Comparison of ENCODE assay signal across 19 cellular contexts in the genomic region with DNA sequence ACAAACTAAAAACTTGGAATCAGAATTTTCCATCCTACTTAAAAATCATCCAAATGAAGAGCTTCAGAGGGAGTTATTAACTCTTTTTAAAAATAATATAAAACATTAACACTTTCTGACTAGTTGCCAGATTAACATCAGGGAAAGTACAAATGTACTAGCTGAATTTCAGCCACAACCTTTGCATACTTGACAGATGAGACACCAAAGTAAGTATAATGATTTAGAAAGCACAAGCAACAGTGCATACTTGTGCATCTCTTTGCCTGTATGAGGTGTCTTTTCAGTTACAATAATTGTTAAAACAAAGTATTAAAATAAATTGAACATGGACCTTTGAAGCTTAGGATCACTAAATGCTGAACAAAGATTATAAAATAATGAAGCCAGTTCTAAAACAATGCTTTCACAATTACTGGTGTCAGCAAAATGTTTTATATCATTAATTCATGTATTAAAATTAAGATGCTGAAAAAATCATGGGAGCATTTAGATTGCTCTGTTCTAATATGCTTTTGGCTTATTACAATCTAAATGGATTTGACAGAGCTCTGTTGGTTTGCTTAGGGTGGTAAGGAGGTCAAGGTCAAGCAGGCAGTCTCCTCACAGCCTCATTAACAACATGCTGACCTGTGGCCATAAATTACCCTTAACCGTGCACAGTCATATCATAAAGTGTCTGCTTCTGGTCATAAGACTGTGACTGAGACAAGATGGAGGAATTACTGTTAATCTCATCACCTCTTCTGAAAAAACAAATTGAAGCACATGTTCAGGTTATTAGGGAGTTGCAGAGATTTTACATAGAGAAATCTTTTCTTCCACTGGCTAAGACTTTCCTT. TPM values are rescaled to one million over a fixed set of nuclear protein-coding genes. Genes with fewer than 3 reads are reported as not detected.
DNase-seq lines count a peak whose midpoint lies in the region; ATAC-seq, FAIRE-seq and TF ChIP-seq lines count a peak whose summit lies in the region.
"Had no signal": no experiment of that assay in that cellular context is flagged by ENCODE, and none has a peak within 500 bp of the region (broad histone marks: within the 10 kb centered on the region; RNA-seq: fewer than 3 reads in every experiment).

No MANE protein-coding gene starts in this region.

- FAIRE-seq in D721Med (lab: Jason Lieb, UNC), result peak; percentile 6
- FAIRE-seq: urothelium cell line had no signal

- TF ChIP-seq CTCF in D721Med (IDR thresholded peaks at IDR 0.05; ENCODE audit: insufficient read depth, missing control alignments) (no peak), hepatocyte (IDR thresholded peaks at IDR 0.05; ENCODE audit: poor library complexity) (no peak), GM10266 (IDR thresholded peaks at IDR 0.05; ENCODE audit: control insufficient read depth, insufficient read depth, low read depth, missing control alignments) (no peak)

- DNase-seq in D721Med (ENCODE audit: insufficient read length, low spot score), result no peak
- peak; percentile 61 for DNase-seq in astrocyte of the hippocampus (ENCODE audit: low read depth, low spot score)
- peak; percentile 26 for DNase-seq in hepatocyte (ENCODE audit: low spot score)
- DNase-seq in hippocampal formation (lab: John Stamatoyannopoulos, UW), result no peak
- DNase-seq in GM10266 (ENCODE audit: extremely low spot score), result no peak
- DNase-seq: activated CD4-positive, alpha-beta T cell treated with anti-CD3 and anti-CD28 coated beads, Interleukin-2, amount 50 U/mL, for 4 hours; activated T-cell treated with anti-CD3 and anti-CD28 coated beads, Interleukin-2, amount 50 U/mL, for 4 hours; caudate nucleus; effector CD4-positive, alpha-beta T cell; hypothalamus; KBM-7; left colon; mucosa of descending colon; NCI-H1092; sigmoid colon had no signal

- peaks cover 11% of the 10 kb centered on the region for H3K4me1 ChIP-seq in hepatocyte (ENCODE audit: insufficient read depth)

- no peaks in the 10 kb centered on the region for H4K20me1 ChIP-seq in hepatocyte (ENCODE audit: insufficient read depth, poor library complexity, severe bottlenecking)

- no peak overlapping the region for H3K4me3 ChIP-seq in hepatocyte
- H3K4me3 ChIP-seq: mucosa of descending colon, sigmoid colon had no signal

- ATAC-seq in HG02759 (IDR thresholded peaks at IDR 0.05; ENCODE audit: unreplicated experiment), result peak; percentile 43
- no peak for ATAC-seq in HG02678 (IDR thresholded peaks at IDR 0.05; ENCODE audit: unreplicated experiment)
- ATAC-seq in HG02973 (IDR thresholded peaks at IDR 0.05; ENCODE audit: unreplicated experiment), result no peak
- ATAC-seq: activated T-cell treated with anti-CD3 and anti-CD28 coated beads, Interleukin-2, amount 50 U/mL, for 4 hours; left colon; mucosa of descending colon had no signal

- H3K79me2 ChIP-seq in hepatocyte, result peaks cover 74% of the 10 kb centered on the region

- H3K9me2 ChIP-seq in hepatocyte (replicated peaks; ENCODE audit: insufficient read depth), result no peaks in the 10 kb centered on the region

- H3K27ac ChIP-seq in hepatocyte, result peak overlapping the region; percentile 52
- H3K27ac ChIP-seq: sigmoid colon had no signal

- H3K27me3 ChIP-seq in hepatocyte, result no peaks in the 10 kb centered on the region
- H3K27me3 ChIP-seq: sigmoid colon had no signal

- H3K9me3 ChIP-seq in hepatocyte (ENCODE audit: low read depth), result no peaks in the 10 kb centered on the region
- H3K9me3 ChIP-seq: sigmoid colon had no signal

- 29% methylated on average over 1 of the region's 1 CpG for WGBS in hepatocyte (ENCODE audit: low lambda C conversion rate, missing lambda C conversion rate)

- H3K4me2 ChIP-seq in hepatocyte, result no peak overlapping the region

- no peaks in the 10 kb centered on the region for H3K36me3 ChIP-seq in hepatocyte (replicated peaks; ENCODE audit: insufficient read depth, low read depth)

- H2AFZ ChIP-seq in hepatocyte, result no peak overlapping the region

RNA-seq across cellular contexts. Expression of gene RNF217, which starts 15.1 kb away (rescaled TPM):
- total RNA-seq in hepatocyte, result 18.4 and 167 TPM in 2 replicates
- 7.9 and 8.8 TPM in 2 replicates for polyA plus RNA-seq in hepatocyte

Comparison
In these comparisons a context has a peak if more than half of its experiments do, and no peak if none do; other contexts are left out.
1. DNase-seq: peak in astrocyte of the hippocampus (single experiment) and hepatocyte (single experiment); none in D721Med (single experiment), hippocampal formation (0 of 2) and GM10266 (single experiment).